Comparison of ENCODE assay signal across 8 cellular contexts in the genomic region with DNA sequence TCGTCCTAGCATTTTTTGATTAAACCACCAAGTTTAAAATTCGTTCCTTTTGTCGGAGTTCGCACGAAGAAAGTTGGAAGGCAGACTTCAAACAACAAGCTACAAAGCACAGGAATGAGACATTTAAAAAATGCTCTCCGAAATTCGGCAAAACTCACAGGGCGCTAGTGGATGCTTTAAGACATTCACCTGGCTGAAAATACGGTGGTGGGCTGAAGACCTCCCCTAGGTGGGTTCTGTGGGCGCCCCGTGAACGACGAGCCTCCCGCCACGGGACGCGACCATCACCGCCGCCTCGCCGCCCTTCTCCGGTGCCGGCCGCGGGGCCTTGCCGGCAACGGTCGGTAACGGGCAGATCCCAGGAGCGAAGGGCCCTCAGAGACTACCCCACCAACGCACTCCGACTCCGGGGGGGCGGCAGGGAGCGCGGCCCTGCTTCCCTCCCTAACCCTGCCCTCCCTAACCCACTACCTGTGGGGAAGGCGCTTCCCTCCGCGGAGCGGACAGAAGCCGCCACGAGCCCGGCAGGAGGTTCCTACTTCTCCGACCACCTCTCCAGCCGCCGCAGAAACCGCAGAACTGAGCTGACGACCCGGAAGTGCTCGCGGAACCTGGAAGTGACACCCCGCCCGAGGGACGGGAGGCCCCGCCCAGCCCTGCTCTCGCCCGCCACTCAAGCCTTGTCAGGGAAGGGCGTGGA. TPM values are rescaled to one million over a fixed set of nuclear protein-coding genes. Genes with fewer than 3 reads are reported as not detected.
DNase-seq lines count a peak whose midpoint lies in the region; ATAC-seq and TF ChIP-seq lines count a peak whose summit lies in the region.

Gene GTF2A2, minus strand, starts transcription at position 581 of the 700 bp plus-strand sequence. CDS start 5,238 bp downstream, outside the sequence.

- H3K4me2 ChIP-seq in PC-3 (ENCODE audit: low read length), result peak within 1 kb of the TSS; percentile 91

- H3F3A ChIP-seq in PC-3 (ENCODE audit: low read length, unreplicated experiment), result no peaks in the 10 kb centered on the region

- ATAC-seq in GM21717 (IDR thresholded peaks at IDR 0.05; ENCODE audit: unreplicated experiment) (peak; percentile 95), PC-3 (peak; percentile 99)

- CTCF ChIA-PET in PC-3 (lab: Charles Lee), result no interaction called here

- TF ChIP-seq CTCF in PC-3 (conservative IDR thresholded peaks at IDR 0.05; ENCODE audit: low read depth, low read length), result no peak

- H4K20me1 ChIP-seq in PC-3 (ENCODE audit: low read length), result peaks cover 6% of the 10 kb centered on the region; the same call in 1 of the 2 replicates

- peaks cover 4% of the 10 kb centered on the region; the same call in 1 of the 2 replicates for H3K36me3 ChIP-seq in PC-3 (ENCODE audit: low read depth, low read length)

- H3K27ac ChIP-seq in PC-3 (ENCODE audit: low read length) (no peak within 1 kb of the TSS), epithelial cell of prostate (peak within 1 kb of the TSS; percentile 53)

- no TSS peak for BruUV-seq in PC-3 (replicated peaks; lab: Mats Ljungman, UMichigan)

- H3K27me3 ChIP-seq in PC-3 (ENCODE audit: low read length) (no peaks in the 10 kb centered on the region), mononuclear cell (ENCODE audit: insufficient read depth, low read length) (no peaks in the 10 kb centered on the region)

- peak; percentile 70 for DNase-seq in DMS153 (lab: John Stamatoyannopoulos, UW)
- DNase-seq in Jurkat, Clone E6-1 (ENCODE audit: low read depth, low spot score), result peak; percentile 90
- DNase-seq in PC-3, result peak; percentile 92
- DNase-seq in activated T-cell treated with anti-CD3 and anti-CD28 coated beads for 48 hours (ENCODE audit: low read depth), result peak; percentile 93
- DNase-seq in epithelial cell of prostate (ENCODE audit: low read depth, low spot score), result peak; percentile 70
- peak; percentile 93 for DNase-seq in stimulated activated CD8-positive, alpha-beta memory T cell treated with anti-CD3 and anti-CD28 coated beads, Interleukin-2, amount 100 ng/mL, for 48 hours (ENCODE audit: low read depth in 2 of 2)

- H3K4me1 ChIP-seq in PC-3 (ENCODE audit: insufficient read depth, low read length), result peaks cover 11% of the 10 kb centered on the region
- peaks cover 23% of the 10 kb centered on the region for H3K4me1 ChIP-seq in mononuclear cell (ENCODE audit: insufficient read depth, low read length)

- peak within 1 kb of the TSS; percentile 66 for H2AFZ ChIP-seq in PC-3 (ENCODE audit: low read length)

- POLR2A ChIA-PET in PC-3 (lab: Charles Lee; ENCODE audit: unreplicated experiment), result interaction anchor here (0.6 to 0.7 kb wide), 2 partner anchors 668 to 886 kb away, joined by 4 read pairs; no protein-coding TSS in a partner anchor

- intact Hi-C loops in PC-3 (cut with micrococcal nuclease), result no loop called here

- no peaks in the 10 kb centered on the region for H3K9me3 ChIP-seq in PC-3 (ENCODE audit: low read length)
- H3K9me3 ChIP-seq in mononuclear cell (ENCODE audit: low read depth, low read length), result no peaks in the 10 kb centered on the region

- H3K9ac ChIP-seq in PC-3 (ENCODE audit: low read length), result peak within 1 kb of the TSS; percentile 89

- H3K4me3 ChIP-seq in Jurkat, Clone E6-1 (ENCODE audit: low read length), result peak within 1 kb of the TSS; percentile 61
- H3K4me3 ChIP-seq in PC-3 (ENCODE audit: low read length) (peak within 1 kb of the TSS; percentile 97), mononuclear cell (ENCODE audit: low read length) (peak within 1 kb of the TSS; percentile 71)

- H3K9me2 ChIP-seq in PC-3 (replicated peaks; ENCODE audit: low read length), result no peaks in the 10 kb centered on the region

- H3K79me2 ChIP-seq in PC-3 (ENCODE audit: low read length), result peaks cover 51% of the 10 kb centered on the region

RNA-seq across cellular contexts. Expression of gene GTF2A2, which starts in this region (rescaled TPM):
- polyA plus RNA-seq in Jurkat, Clone E6-1 (2012; ENCODE audit: insufficient read depth, insufficient read length), result 227 TPM
- total RNA-seq in PC-3 (2014; rRNA removed) (53.8 and 83.9 TPM in 2 replicates), mononuclear cell (31.2 TPM)
